Comparison of ENCODE assay signal across 22 cellular contexts in the genomic region with DNA sequence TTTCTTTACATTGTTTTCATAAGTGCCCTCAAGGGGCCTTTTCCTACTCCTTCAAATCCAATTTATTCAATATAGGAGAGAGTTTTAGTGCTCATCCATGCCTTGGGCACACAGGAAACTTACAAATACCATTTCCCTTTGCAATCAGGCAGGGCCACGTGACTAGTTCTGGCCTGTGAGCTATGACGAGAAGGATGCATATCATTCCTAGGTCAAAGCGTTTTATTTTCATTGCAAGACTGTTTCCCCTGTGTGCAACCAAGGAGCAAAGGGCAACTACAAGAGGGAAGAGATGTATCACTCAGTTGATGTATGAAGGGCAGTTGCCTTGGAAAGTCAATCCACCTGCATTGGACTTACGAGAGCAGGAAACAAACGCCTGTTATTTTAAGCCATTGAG. TPM values are rescaled to one million over a fixed set of nuclear protein-coding genes. Genes with fewer than 3 reads are reported as not detected.
DNase-seq lines count a peak whose midpoint lies in the region; TF ChIP-seq lines count a peak whose summit lies in the region.
"Had no signal": no experiment of that assay in that cellular context is flagged by ENCODE, and none has a peak within 500 bp of the region (broad histone marks: within the 10 kb centered on the region; RNA-seq: fewer than 3 reads in every experiment).

No MANE protein-coding gene starts in this region.

- H4K12ac ChIP-seq in trophoblast cell (ENCODE audit: low read depth, low read length) = no peak overlapping the region

- POLR2A ChIA-PET in OCI-LY7 (lab: Charles Lee) = no interaction called here

- H2BK12ac ChIP-seq in trophoblast cell (ENCODE audit: low read length) = no peak overlapping the region

- H3K4me2 ChIP-seq in OCI-LY7 (ENCODE audit: low read length) = no peak overlapping the region
- H3K4me2 ChIP-seq in trophoblast cell (ENCODE audit: low read length) = no peak overlapping the region

- intact Hi-C loops in OCI-LY7 (cut with micrococcal nuclease; ENCODE audit: unreplicated experiment) = no loop called here
- intact Hi-C loops in adrenal gland (cut with DNase I) = no loop called here
- intact Hi-C loops in lower leg skin (cut with DNase I; ENCODE audit: low total_unique reads) = no loop called here

- TF ChIP-seq CTCF in OCI-LY7 (conservative IDR thresholded peaks at IDR 0.05; ENCODE audit: low read length) (no peak), adrenal gland (IDR thresholded peaks at IDR 0.05) (no peak), lower leg skin (IDR thresholded peaks at IDR 0.05) (no peak)

- DNase-seq in EH (ENCODE audit: low read depth) (peak; percentile 54), OCI-LY7 (ENCODE audit: low spot score) (no peak), epithelial cell of prostate (ENCODE audit: low read depth, low spot score) (no peak), trophoblast cell (peak; percentile 43 to 75), SHP77 treated with DMSO at 0.1 percent for 48 hours (lab: John Stamatoyannopoulos, UW) (no peak), adrenal gland (no peak), lower leg skin (ENCODE audit: low spot score in 2 of 2) (no peak)
- DNase-seq: activated naive CD4-positive, alpha-beta T cell treated with anti-CD3 and anti-CD28 coated beads, Interleukin-2, amount 10 ng/mL, durations not matched to agents 7 days and 5 days; caudate nucleus; glutamatergic neuron; GOT3; Karpas-422; mesendoderm; NCI-H2171 treated with DMSO at 0.1 percent for 48 hours; NCI-H69; ovary; stimulated activated CD4-positive, alpha-beta T cell treated with anti-CD3 and anti-CD28 coated beads, Interleukin-4, amount 100 ng/mL, for 1 hour; stimulated activated naive CD4-positive, alpha-beta T cell; testis had no signal

- H4K91ac ChIP-seq in trophoblast cell (ENCODE audit: low read depth, low read length) = no peak overlapping the region

- H4K8ac ChIP-seq in trophoblast cell (ENCODE audit: low read depth, low read length) = no peak overlapping the region

- peaks cover 11% of the 10 kb centered on the region for H3K79me1 ChIP-seq in trophoblast cell (ENCODE audit: low read length)

- H3K9me3 ChIP-seq in OCI-LY7 (ENCODE audit: low read length) (no peaks in the 10 kb centered on the region), trophoblast cell (ENCODE audit: insufficient read depth, low read depth, low read length) (peaks cover 3% of the 10 kb centered on the region), adrenal gland (replicated peaks in 1 of 3) (no peaks in the 10 kb centered on the region)
- H3K9me3 ChIP-seq: ovary, testis had no signal

- no peak overlapping the region for H3K9ac ChIP-seq in trophoblast cell (ENCODE audit: low read length)

- no peak overlapping the region for H2BK120ac ChIP-seq in trophoblast cell (ENCODE audit: insufficient read depth, low read length, poor library complexity)

- H2BK5ac ChIP-seq in trophoblast cell (ENCODE audit: low read depth, low read length, poor library complexity) = no peak overlapping the region

- H3K9me2 ChIP-seq in OCI-LY7 (ENCODE audit: insufficient read depth, low read length) = no peaks in the 10 kb centered on the region

- H3K36me3 ChIP-seq in OCI-LY7 (ENCODE audit: insufficient read depth, low read length) (no peaks in the 10 kb centered on the region), trophoblast cell (ENCODE audit: control insufficient read depth in 1 of 2, insufficient read depth in 2 of 2, low read length in 2 of 2) (no peaks in the 10 kb centered on the region), adrenal gland (replicated peaks in 1 of 2) (no peaks in the 10 kb centered on the region)
- H3K36me3 ChIP-seq: ovary, right atrium auricular region had no signal

- H3K18ac ChIP-seq in trophoblast cell (ENCODE audit: low read length) = no peak overlapping the region

- H2AFZ ChIP-seq in OCI-LY7 (ENCODE audit: low read length) (peak overlapping the region; percentile 10; the same call in 1 of the 2 replicates), trophoblast cell (ENCODE audit: insufficient read depth, low read length, poor library complexity) (no peak overlapping the region)

- H3K14ac ChIP-seq in trophoblast cell (ENCODE audit: low read length) = no peak overlapping the region

- no peak overlapping the region for H3K23ac ChIP-seq in trophoblast cell (ENCODE audit: low read length)

- no CpG with 5 or more reads among the region's 5 CpGs for WGBS in trophoblast cell (ENCODE audit: extremely low coverage, insufficient coverage, insufficient read length)
- WGBS in adrenal gland, 4 donors = 64 to 77% (median 70%) methylated on average over 5 of the region's 5 CpGs
- 67 to 76% methylated on average over 5 of the region's 5 CpGs for WGBS in lower leg skin, 2 donors

- TF ChIP-seq POLR2A in adrenal gland (IDR thresholded peaks at IDR 0.05) (no peak), lower leg skin (IDR thresholded peaks at IDR 0.05) (no peak)

- H3K27me3 ChIP-seq in trophoblast cell (ENCODE audit: insufficient read depth, low read length) = no peaks in the 10 kb centered on the region
- no peaks in the 10 kb centered on the region for H3K27me3 ChIP-seq in adrenal gland
- H3K27me3 ChIP-seq: ovary, right atrium auricular region, testis had no signal

- no peak overlapping the region for H3K4me3 ChIP-seq in OCI-LY7 (ENCODE audit: low read depth, low read length, poor library complexity, severe bottlenecking)
- no peak overlapping the region for H3K4me3 ChIP-seq in trophoblast cell (ENCODE audit: low read depth, low read length)
- no peak overlapping the region for H3K4me3 ChIP-seq in adrenal gland
- no peak overlapping the region for H3K4me3 ChIP-seq in lower leg skin (ENCODE audit: low read depth, poor library complexity, severe bottlenecking)
- H3K4me3 ChIP-seq: ovary, right atrium auricular region, testis had no signal

- no peaks in the 10 kb centered on the region for H4K20me1 ChIP-seq in OCI-LY7 (ENCODE audit: insufficient read depth, low read length)

- H3K79me2 ChIP-seq in OCI-LY7 (ENCODE audit: insufficient read depth, low read depth, low read length) = peaks cover 17% of the 10 kb centered on the region; the same call in 1 of the 2 replicates
- peaks cover 6% of the 10 kb centered on the region for H3K79me2 ChIP-seq in trophoblast cell (ENCODE audit: control insufficient read depth, insufficient read depth, low read length, poor library complexity)

- H3K27ac ChIP-seq in OCI-LY7 (ENCODE audit: low read depth, low read length, poor library complexity, severe bottlenecking) (no peak overlapping the region), epithelial cell of prostate (peak overlapping the region; percentile 91), trophoblast cell (ENCODE audit: low read depth, low read length) (no peak overlapping the region), adrenal gland (no peak overlapping the region)
- H3K27ac ChIP-seq: ovary, right atrium auricular region, RWPE1, testis, VCaP had no signal

- H3K4me1 ChIP-seq in OCI-LY7 (ENCODE audit: insufficient read depth, low read length, poor library complexity, severe bottlenecking) (peaks cover 8% of the 10 kb centered on the region), trophoblast cell (ENCODE audit: control insufficient read depth in 1 of 2, insufficient read depth in 2 of 2, low read length in 2 of 2) (peaks cover 0 to 4% of the 10 kb centered on the region in 2 experiments), adrenal gland (replicated peaks in 1 of 2) (peaks cover 8 to 18% of the 10 kb centered on the region in 2 donors)

- no TSS peak for BruUV-seq in OCI-LY7 (replicated peaks; lab: Mats Ljungman, UMichigan)

- CTCF ChIA-PET in OCI-LY7 (lab: Charles Lee; ENCODE audit: unreplicated experiment) = no interaction called here

- H3K4ac ChIP-seq in trophoblast cell (ENCODE audit: low read depth, low read length) = no peak overlapping the region

- H2AK5ac ChIP-seq in trophoblast cell (ENCODE audit: low read length) = no peak overlapping the region

RNA-seq across cellular contexts. Expression of a gene that starts 1.9 kb away (rescaled TPM):
- total RNA-seq in OCI-LY7 (2014; rRNA removed; shearing (Covaris generic)) = 5.5 and 6.8 TPM in 2 replicates
- total RNA-seq in OCI-LY7 (2022) = 10.2 and 11.4 TPM in 2 replicates
- polyA plus RNA-seq in trophoblast cell (2013) = 10.6 and 12.0 TPM in 2 replicates
- 10 to 100 TPM; 11.6 to 18.5 (median 17.2) TPM for total RNA-seq in adrenal gland
- polyA plus RNA-seq in adrenal gland = 10 to 100 TPM in 1 of 3 donors, 1 to 10 TPM in 2; 2.3 to 11.4 (median 2.7) TPM
- total RNA-seq in lower leg skin = 10 to 100 TPM; 10.7 to 16.0 (median 13.3) TPM

RNA-seq across cellular contexts. Expression of a gene that starts 55.8 kb away (rescaled TPM):
- not detected in 2 replicates for total RNA-seq in OCI-LY7 (2014; rRNA removed; shearing (Covaris generic))
- total RNA-seq in OCI-LY7 (2022) (0.65 TPM in 1 of 2 replicates, not detected in the other), adrenal gland (1 to 10 TPM; 1.1 to 3.5 (median 2.3) TPM), lower leg skin (under 1 TPM in 3 of 4 donors, not detected in 1; 0.17 to 0.45 (median 0.39) TPM)
- polyA plus RNA-seq in trophoblast cell (2013) = 1.3 and 1.4 TPM in 2 replicates
- polyA plus RNA-seq in adrenal gland = 1 to 10 TPM in 1 of 3 donors, under 1 TPM in 2; 0.17 to 1.3 (median 0.97) TPM

Comparison
In these comparisons a context has a peak if more than half of its experiments do, and no peak if none do; other contexts are left out.
1. DNase-seq: peak in EH (single experiment) and trophoblast cell (2 of 2); none in OCI-LY7 (single experiment), epithelial cell of prostate (single experiment), SHP77 treated with DMSO at 0.1 percent for 48 hours (single experiment), adrenal gland (0 of 7) and lower leg skin (0 of 2).